Comparison of ENCODE assay signal across 30 cellular contexts in genomic region chr6:222468-222867, GRCh38.
DNase-seq lines count a peak whose midpoint lies in the region; ATAC-seq, FAIRE-seq and TF ChIP-seq lines count a peak whose summit lies in the region.
"Had no signal": no experiment of that assay in that cellular context is flagged by ENCODE, and none has a peak within 500 bp of the region (broad histone marks: within the 10 kb centered on the region; RNA-seq: fewer than 3 reads in every experiment).

No MANE protein-coding gene starts in this region.

- no peak for TF ChIP-seq POLR2A in K562 (conservative IDR thresholded peaks at IDR 0.05)

- H3K79me2 ChIP-seq in K562 (ENCODE audit: control insufficient read depth, insufficient read depth, low read length): no peaks in the 10 kb centered on the region

- no peak overlapping the region for H3K9ac ChIP-seq in K562 (ENCODE audit: insufficient read depth in 1 of 2, low read depth in 2 of 2, low read length in 2 of 2)

- H3K4me3 ChIP-seq in K562: no peak overlapping the region
- H3K4me3 ChIP-seq: gastrocnemius medialis, GM23338, prostate gland, sigmoid colon, thoracic aorta, uterus had no signal

- FAIRE-seq in K562 (lab: Jason Lieb, UNC): no peak
- FAIRE-seq: A204.1, endometrium had no signal

- DNase-seq in activated CD4-positive, alpha-beta T cell treated with anti-CD3 and anti-CD28 coated beads, Interleukin-2, amount 10 ng/mL, durations not matched to agents 7 days and 5 days: no peak
- no peak for DNase-seq in activated CD4-positive, alpha-beta T cell treated with anti-CD3 and anti-CD28 coated beads for 48 hours
- DNase-seq in natural killer cell treated with Interleukin-12 subunit alpha and Interleukin-12 subunit beta and Interleukin-15 and Interleukin-18, amount 100 ng/mL, for 72 hours (ENCODE audit: low spot score): no peak
- no peak for DNase-seq in natural killer cell
- DNase-seq in K562 (ENCODE audit: extremely low read depth in 1 of 4, low spot score in 3 of 4): no peak
- no peak for DNase-seq in KBM-7
- DNase-seq in C1 segment of cervical spinal cord (lab: John Stamatoyannopoulos, UW): no peak
- DNase-seq: activated B cell treated with CpG ODN at 0.5 μM for 24 hours; activated CD4-positive, alpha-beta T cell treated with anti-CD3 and anti-CD28 coated beads, Interleukin-2, amount 50 U/mL, for 4 hours; AML-193; CD4-positive, alpha-beta memory T cell; dermis blood vessel endothelial cell; gastrocnemius medialis; hypothalamus; immature natural killer cell; mesendoderm; NCI-H1048; NCI-H1694; sigmoid colon; stimulated activated CD4-positive, alpha-beta T cell treated with anti-CD3 and anti-CD28 coated beads, Interleukin-15, amount 100 ng/mL, for 24 hours; stimulated activated naive CD4-positive, alpha-beta T cell treated with Interleukin-2 at 50 U/mL for 16 hours; uterus had no signal

- H3K4me3 Mint-ChIP-seq in activated CD4-positive, alpha-beta T cell treated with anti-CD3 and anti-CD28 coated beads, Interleukin-2, amount 10 ng/mL, durations not matched to agents 7 days and 5 days: peak overlapping the region; percentile 9
- peak overlapping the region; percentile 78 for H3K4me3 Mint-ChIP-seq in natural killer cell treated with Interleukin-12 subunit alpha and Interleukin-12 subunit beta and Interleukin-15 and Interleukin-18, amount 100 ng/mL, for 72 hours
- no peak overlapping the region for H3K4me3 Mint-ChIP-seq in natural killer cell
- H3K4me3 Mint-ChIP-seq: activated B cell treated with CpG ODN at 0.5 μM for 24 hours, GM23338 had no signal

- POLR2A ChIA-PET in activated CD4-positive, alpha-beta T cell treated with anti-CD3 and anti-CD28 coated beads, Interleukin-2, amount 10 ng/mL, durations not matched to agents 7 days and 5 days (lab: Charles Lee): interaction anchor here (0.7 kb wide), 1 partner anchor 48 kb away, joined by 3 read pairs; no protein-coding TSS in a partner anchor
- POLR2A ChIA-PET in K562 (lab: Yijun Ruan, JAX): interaction anchor here (1.5 kb wide), 1 partner anchor 11 kb away, joined by 4 read pairs; no protein-coding TSS in a partner anchor

- intact Hi-C loops in natural killer cell (cut with micrococcal nuclease): no loop called here
- intact Hi-C loops in K562 (cut with micrococcal nuclease): no loop called here

- in situ Hi-C loops in K562 (cut with MboI) (no loop called here), KBM-7 (cut with MboI; ENCODE audit: low pct_unique_long_range_greater_than_20kb, low sequenced_read_pairs) (no loop called here)

- H4K20me1 ChIP-seq in K562 (replicated peaks; ENCODE audit: control insufficient read depth, insufficient read depth, low read length): 0 out of 2 replicates have a peak, but pooled peaks cover 3% of the 10 kb centered on the region

- H3K9me3 ChIP-seq in K562 (replicated peaks; ENCODE audit: control insufficient read depth, insufficient read depth, low read depth, low read length): no peaks in the 10 kb centered on the region
- H3K9me3 ChIP-seq: gastrocnemius medialis, prostate gland, sigmoid colon, thoracic aorta, uterus had no signal

- H3K36me3 Mint-ChIP-seq in activated CD4-positive, alpha-beta T cell treated with anti-CD3 and anti-CD28 coated beads, Interleukin-2, amount 10 ng/mL, durations not matched to agents 7 days and 5 days (ENCODE audit: low read depth): peaks cover 9% of the 10 kb centered on the region
- H3K36me3 Mint-ChIP-seq in natural killer cell treated with Interleukin-12 subunit alpha and Interleukin-12 subunit beta and Interleukin-15 and Interleukin-18, amount 100 ng/mL, for 72 hours: no peaks in the 10 kb centered on the region
- no peaks in the 10 kb centered on the region for H3K36me3 Mint-ChIP-seq in natural killer cell
- H3K36me3 Mint-ChIP-seq: CD4-positive, alpha-beta memory T cell; immature natural killer cell had no signal

- peaks cover 72% of the 10 kb centered on the region for H3K4me1 Mint-ChIP-seq in activated CD4-positive, alpha-beta T cell treated with anti-CD3 and anti-CD28 coated beads, Interleukin-2, amount 10 ng/mL, durations not matched to agents 7 days and 5 days
- H3K4me1 Mint-ChIP-seq in natural killer cell treated with Interleukin-12 subunit alpha and Interleukin-12 subunit beta and Interleukin-15 and Interleukin-18, amount 100 ng/mL, for 72 hours (ENCODE audit: low read depth in 2 of 2): peaks cover 76 to 85% of the 10 kb centered on the region in 2 donors
- peaks cover 10 to 17% of the 10 kb centered on the region in 2 donors for H3K4me1 Mint-ChIP-seq in natural killer cell

- peak overlapping the region; percentile 88 for H3K27ac Mint-ChIP-seq in activated CD4-positive, alpha-beta T cell treated with anti-CD3 and anti-CD28 coated beads, Interleukin-2, amount 10 ng/mL, durations not matched to agents 7 days and 5 days
- peak overlapping the region; percentile 85 to 94 for H3K27ac Mint-ChIP-seq in natural killer cell treated with Interleukin-12 subunit alpha and Interleukin-12 subunit beta and Interleukin-15 and Interleukin-18, amount 100 ng/mL, for 72 hours
- no peak overlapping the region for H3K27ac Mint-ChIP-seq in natural killer cell
- H3K27ac Mint-ChIP-seq: activated B cell treated with CpG ODN at 0.5 μM for 24 hours, GM23338 had no signal

- BruUV-seq in K562 (replicated peaks; lab: Mats Ljungman, UMichigan): no TSS peak

- TF ChIP-seq RAD21 in K562 (CRISPR knock-in tag; conservative IDR thresholded peaks at IDR 0.05 in 1 of 2, IDR thresholded peaks at IDR 0.05 in 1 of 2): no peak

- no peak overlapping the region for H3K27ac ChIP-seq in K562 (ENCODE audit: extremely low read depth, low read depth, low read length)
- H3K27ac ChIP-seq: gastrocnemius medialis, HL-60, prostate gland, sigmoid colon, thoracic aorta, uterus had no signal

- H2AFZ ChIP-seq in K562 (ENCODE audit: low read depth, low read length): no peak overlapping the region

- TF ChIP-seq CTCF in natural killer cell (IDR thresholded peaks at IDR 0.05): no peak
- no peak for TF ChIP-seq CTCF in K562 (IDR thresholded peaks at IDR 0.05 in 2 of 3, conservative IDR thresholded peaks at IDR 0.05 in 1 of 3; ENCODE audit: insufficient read depth in 2 of 3, low read depth in 1 of 3, low read length in 3 of 3)

- no peaks in the 10 kb centered on the region for H3K9me1 ChIP-seq in K562 (ENCODE audit: control insufficient read depth, insufficient read depth, low read length)

- ATAC-seq in natural killer cell treated with Interleukin-12 subunit alpha and Interleukin-12 subunit beta and Interleukin-15 and Interleukin-18, amount 100 ng/mL, for 72 hours: no peak
- ATAC-seq in natural killer cell: no peak
- ATAC-seq in K562: no peak
- ATAC-seq in HG03565 (IDR thresholded peaks at IDR 0.05; ENCODE audit: unreplicated experiment): no peak
- ATAC-seq: gastrocnemius medialis, left lobe of liver had no signal

- no peaks in the 10 kb centered on the region for H3K27me3 Mint-ChIP-seq in activated CD4-positive, alpha-beta T cell treated with anti-CD3 and anti-CD28 coated beads, Interleukin-2, amount 10 ng/mL, durations not matched to agents 7 days and 5 days
- no peaks in the 10 kb centered on the region for H3K27me3 Mint-ChIP-seq in natural killer cell treated with Interleukin-12 subunit alpha and Interleukin-12 subunit beta and Interleukin-15 and Interleukin-18, amount 100 ng/mL, for 72 hours
- peaks cover 8 to 18% of the 10 kb centered on the region in 2 donors for H3K27me3 Mint-ChIP-seq in natural killer cell (ENCODE audit: low read depth in 2 of 2)
- H3K27me3 Mint-ChIP-seq: activated B cell treated with CpG ODN at 0.5 μM for 24 hours; CD4-positive, alpha-beta memory T cell had no signal

- H3K9me3 Mint-ChIP-seq in activated CD4-positive, alpha-beta T cell treated with anti-CD3 and anti-CD28 coated beads, Interleukin-2, amount 10 ng/mL, durations not matched to agents 7 days and 5 days: peaks cover 5% of the 10 kb centered on the region
- no peaks in the 10 kb centered on the region for H3K9me3 Mint-ChIP-seq in natural killer cell treated with Interleukin-12 subunit alpha and Interleukin-12 subunit beta and Interleukin-15 and Interleukin-18, amount 100 ng/mL, for 72 hours
- no peaks in the 10 kb centered on the region for H3K9me3 Mint-ChIP-seq in natural killer cell
- H3K9me3 Mint-ChIP-seq: activated B cell treated with CpG ODN at 0.5 μM for 24 hours; CD4-positive, alpha-beta memory T cell; immature natural killer cell had no signal

- WGBS in K562 (ENCODE audit: insufficient coverage, low coverage, missing lambda C conversion rate): 32% methylated on average over 5 of the region's 5 CpGs

- H3K4me1 ChIP-seq in K562 (replicated peaks in 1 of 2; ENCODE audit: control insufficient read depth in 2 of 2, insufficient read depth in 2 of 2, low read length in 2 of 2): peaks cover 9 to 21% of the 10 kb centered on the region in 2 experiments; a peak in 4 of 5 replicates
- H3K4me1 ChIP-seq: gastrocnemius medialis, prostate gland, sigmoid colon, uterus had no signal

- CTCF ChIA-PET in activated CD4-positive, alpha-beta T cell treated with anti-CD3 and anti-CD28 coated beads, Interleukin-2, amount 10 ng/mL, durations not matched to agents 7 days and 5 days (lab: Charles Lee): interaction anchor here (1.0 to 3.6 kb wide), 6 partner anchors 9 to 112 kb away, joined by 3 to 10 read pairs (median 7); no protein-coding TSS in a partner anchor
- CTCF ChIA-PET in K562 (lab: Yijun Ruan, JAX; ENCODE audit: low intra/inter-chr PET ratio): no interaction called here

- TF ChIP-seq EP300 in K562 (IDR thresholded peaks at IDR 0.05; ENCODE audit: low read length): no peak

- no peaks in the 10 kb centered on the region for H3K36me3 ChIP-seq in K562 (ENCODE audit: control insufficient read depth, insufficient read depth, low read length)
- H3K36me3 ChIP-seq: gastrocnemius medialis, prostate gland, sigmoid colon, thoracic aorta, uterus had no signal

- no peak overlapping the region for H3K4me2 ChIP-seq in K562 (ENCODE audit: insufficient read depth, low read length)

- H3K27me3 ChIP-seq in K562 (ENCODE audit: control insufficient read depth in 2 of 2, insufficient read depth in 2 of 2, low read length in 2 of 2): peaks cover 52 to 58% of the 10 kb centered on the region in 2 experiments
- H3K27me3 ChIP-seq: sigmoid colon, uterus had no signal

TF ChIP-seq in K562, 482 proteins besides CTCF, POLR2A, EP300 and RAD21:
- TF ChIP-seq NCOR1 (IDR thresholded peaks at IDR 0.05): no peak
- peak; percentile 44; the same call in 1 of the 2 replicates for TF ChIP-seq ZNF316 (IDR thresholded peaks at IDR 0.05)
- 0 out of 2 replicates have a peak, but pooled peaks have one; percentile 12 for TF ChIP-seq EZH2 (IDR thresholded peaks at IDR 0.05; ENCODE audit: borderline replicate concordance, low read depth, low read length)
TF ChIP-seq in K562: peak in this region for 2.

Comparison
In these comparisons a context has a peak if more than half of its experiments do, and no peak if none do; other contexts are left out.
1. H3K27ac Mint-ChIP-seq: peak in activated CD4-positive, alpha-beta T cell treated with anti-CD3 and anti-CD28 coated beads, Interleukin-2, amount 10 ng/mL, durations not matched to agents 7 days and 5 days (single experiment) and natural killer cell treated with Interleukin-12 subunit alpha and Interleukin-12 subunit beta and Interleukin-15 and Interleukin-18, amount 100 ng/mL, for 72 hours (2 of 2); none in natural killer cell (0 of 2).